ENCODE assay signal across 24 cellular contexts in the genomic region with DNA sequence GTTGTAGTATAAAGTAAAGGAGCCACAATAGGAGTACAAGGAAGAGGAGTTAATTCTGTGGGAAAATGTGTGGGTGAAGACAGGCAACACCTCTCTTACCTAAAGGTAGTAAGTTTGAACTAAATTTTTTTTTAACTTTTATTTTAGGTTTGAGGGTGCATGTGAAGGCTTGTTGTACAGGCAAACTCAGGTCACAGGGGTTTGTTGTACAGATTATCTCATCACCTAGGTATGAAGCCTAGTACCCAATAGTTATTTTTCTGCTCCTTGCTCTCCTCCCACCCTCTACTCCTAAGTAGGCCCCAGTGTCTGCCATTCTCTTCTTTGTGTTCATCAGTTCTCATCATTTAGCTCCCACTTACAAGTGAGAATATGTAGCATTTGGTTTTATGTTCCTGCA.
A peak's percentile ranks its signal among the peaks of the same experiment; 100 is the strongest.
DNase-seq lines count a peak whose midpoint lies in the region; ATAC-seq, FAIRE-seq and TF ChIP-seq lines count a peak whose summit lies in the region.
"Had no signal": no experiment of that assay in that cellular context is flagged by ENCODE, and none has a peak within 500 bp of the region (broad histone marks: within the 10 kb centered on the region; RNA-seq: fewer than 3 reads in every experiment).

No MANE protein-coding gene starts in this region.

- peaks cover 5% of the 10 kb centered on the region for H3K9me3 ChIP-seq in Caco-2
- H3K9me3 ChIP-seq in GM23248 (ENCODE audit: low read depth), result no peaks in the 10 kb centered on the region
- H3K9me3 ChIP-seq: BE2C, BLaER1 had no signal

- no peak for FAIRE-seq in bronchial epithelial cell (lab: Jason Lieb, UNC)
- FAIRE-seq: A204.1, D721Med, G401.6, GM12891, GM19239 had no signal

- no peaks in the 10 kb centered on the region for H4K20me1 ChIP-seq in GM23248 (ENCODE audit: insufficient read depth)
- H4K20me1 ChIP-seq: BLaER1 had no signal

- H3K9me3 Mint-ChIP-seq in Caco-2 (ENCODE audit: unreplicated experiment), result peaks cover 30% of the 10 kb centered on the region
- H3K9me3 Mint-ChIP-seq: CD4-positive, alpha-beta memory T cell; CD8-positive, alpha-beta memory T cell had no signal

- intact Hi-C loops in Caco-2 (cut with micrococcal nuclease; ENCODE audit: unreplicated experiment), result no loop called here

- H2AFZ ChIP-seq in GM23248, result no peak overlapping the region

- H3K27ac ChIP-seq in foreskin keratinocyte, result no peak overlapping the region
- H3K27ac ChIP-seq in GM23248, result no peak overlapping the region
- H3K27ac ChIP-seq: BLaER1 had no signal

- BruUV-seq in Caco-2 (replicated peaks; lab: Mats Ljungman, UMichigan), result no TSS peak

- CTCF ChIA-PET in Caco-2 (lab: Charles Lee), result no interaction called here

- POLR2A ChIA-PET in Caco-2 (lab: Charles Lee), result no interaction called here

- no peak overlapping the region for H3K9ac ChIP-seq in GM23248
- H3K9ac ChIP-seq: BLaER1 had no signal

- no peak for DNase-seq in Caco-2
- DNase-seq in bronchial epithelial cell (ENCODE audit: low read depth), result peak; percentile 70
- DNase-seq in foreskin keratinocyte, result peak; percentile 22 to 51
- no peak for DNase-seq in GM23248
- DNase-seq in NCI-H1048 (lab: John Stamatoyannopoulos, UW), result no peak
- DNase-seq: 8988T; ACHN; BE2C; C1 segment of cervical spinal cord; Calu3; CD4-positive, alpha-beta memory T cell; CD4-positive, CD25-positive, alpha-beta regulatory T cell; CD8-positive, alpha-beta memory T cell; COR-L47; DMS79 treated with DMSO at 0.1 percent for 48 hours; GF-D8 had no signal

- no peaks in the 10 kb centered on the region for H3K36me3 ChIP-seq in Caco-2 (ENCODE audit: control insufficient read depth, insufficient read depth, low read length)
- no peaks in the 10 kb centered on the region for H3K36me3 ChIP-seq in bronchial epithelial cell (ENCODE audit: control insufficient read depth, insufficient read depth, low read length)
- no peaks in the 10 kb centered on the region for H3K36me3 ChIP-seq in GM23248 (ENCODE audit: low read depth)
- H3K36me3 ChIP-seq: BE2C, BLaER1 had no signal

- H3K4me3 ChIP-seq in Caco-2 (ENCODE audit: low read depth, low read length), result no peak overlapping the region
- no peak overlapping the region for H3K4me3 ChIP-seq in bronchial epithelial cell (ENCODE audit: low read depth, low read length)
- no peak overlapping the region for H3K4me3 ChIP-seq in GM23248
- H3K4me3 ChIP-seq: BLaER1 had no signal

- H3K27me3 Mint-ChIP-seq in Caco-2 (ENCODE audit: insufficient read depth, unreplicated experiment), result no peaks in the 10 kb centered on the region
- H3K27me3 Mint-ChIP-seq: CD8-positive, alpha-beta memory T cell had no signal

- no peaks in the 10 kb centered on the region for H3K9me2 ChIP-seq in GM23248 (ENCODE audit: insufficient read depth)

- no peak overlapping the region for H3K4me3 Mint-ChIP-seq in Caco-2 (ENCODE audit: unreplicated experiment)
- H3K4me3 Mint-ChIP-seq: CD14-positive monocyte; CD4-positive, alpha-beta memory T cell; CD4-positive, CD25-positive, alpha-beta regulatory T cell; CD8-positive, alpha-beta memory T cell had no signal

- H3K4me1 Mint-ChIP-seq in Caco-2 (ENCODE audit: low read depth, unreplicated experiment), result peaks cover 36% of the 10 kb centered on the region
- H3K4me1 Mint-ChIP-seq: CD14-positive monocyte; CD4-positive, alpha-beta memory T cell; CD4-positive, CD25-positive, alpha-beta regulatory T cell; CD8-positive, alpha-beta memory T cell had no signal

- no peak for TF ChIP-seq CTCF in Caco-2 (IDR thresholded peaks at IDR 0.05; ENCODE audit: insufficient read depth in 1 of 2, low read depth in 1 of 2, low read length in 1 of 2, severe bottlenecking in 1 of 2, unreplicated experiment in 1 of 2)
- no peak for TF ChIP-seq CTCF in bronchial epithelial cell (IDR thresholded peaks at IDR 0.05; ENCODE audit: insufficient read depth, low read length, severe bottlenecking)
- TF ChIP-seq CTCF in foreskin keratinocyte (conservative IDR thresholded peaks at IDR 0.05), result no peak

- H3K4me1 ChIP-seq in Caco-2, result peaks cover 24% of the 10 kb centered on the region
- H3K4me1 ChIP-seq in foreskin keratinocyte, result peaks cover 4% of the 10 kb centered on the region
- H3K4me1 ChIP-seq in GM23248 (ENCODE audit: insufficient read depth), result no peaks in the 10 kb centered on the region
- H3K4me1 ChIP-seq: BE2C, BLaER1 had no signal

- no peaks in the 10 kb centered on the region for H3K79me2 ChIP-seq in GM23248 (ENCODE audit: insufficient read depth)

- ATAC-seq in foreskin keratinocyte (no peak), GM21528 (IDR thresholded peaks at IDR 0.05; ENCODE audit: low FRiP score, unreplicated experiment) (no peak)

- H3F3A ChIP-seq in GM23248 (ENCODE audit: insufficient read depth), result no peaks in the 10 kb centered on the region

- H3K4me2 ChIP-seq in GM23248 (ENCODE audit: unreplicated experiment), result no peak overlapping the region
- H3K4me2 ChIP-seq: BLaER1 had no signal

- H3K27me3 ChIP-seq in Caco-2 (replicated peaks; ENCODE audit: control insufficient read depth, insufficient read depth, low read length) (no peaks in the 10 kb centered on the region), bronchial epithelial cell (ENCODE audit: control insufficient read depth, insufficient read depth, low read length) (no peaks in the 10 kb centered on the region), foreskin keratinocyte (no peaks in the 10 kb centered on the region), GM23248 (replicated peaks; ENCODE audit: insufficient read depth) (no peaks in the 10 kb centered on the region)
- H3K27me3 ChIP-seq: BE2C, BLaER1 had no signal

- H3K36me3 Mint-ChIP-seq in Caco-2 (ENCODE audit: insufficient read depth, unreplicated experiment), result peaks cover 6% of the 10 kb centered on the region
- H3K36me3 Mint-ChIP-seq: CD14-positive monocyte; CD4-positive, alpha-beta memory T cell; CD4-positive, CD25-positive, alpha-beta regulatory T cell; CD8-positive, alpha-beta memory T cell had no signal

- peak overlapping the region; percentile 14 for H3K27ac Mint-ChIP-seq in Caco-2 (ENCODE audit: unreplicated experiment)
- H3K27ac Mint-ChIP-seq: CD14-positive monocyte; CD4-positive, CD25-positive, alpha-beta regulatory T cell; CD8-positive, alpha-beta memory T cell had no signal

- in situ Hi-C loops in GM23248 (cut with MboI), result no loop called here

Comparison
In these comparisons a context has a peak if more than half of its experiments do, and no peak if none do; other contexts are left out.
1. DNase-seq: peak in bronchial epithelial cell (single experiment) and foreskin keratinocyte (2 of 2); none in Caco-2 (0 of 2), GM23248 (single experiment) and NCI-H1048 (single experiment).